8 cellular contexts compared by ENCODE assay signal in genomic region chr3:157248590-157249425, GRCh38.
DNase-seq lines count a peak whose midpoint lies in the region; ATAC-seq, FAIRE-seq and TF ChIP-seq lines count a peak whose summit lies in the region.

No MANE protein-coding gene starts in this region.

- WGBS in A549 (ENCODE audit: missing lambda C conversion rate): 32% methylated on average over 5 of the region's 5 CpGs

- TF ChIP-seq POLR2A in A549 (IDR thresholded peaks at IDR 0.05; ENCODE audit: low read length): no peak

- TF ChIP-seq EP300 in A549 (IDR thresholded peaks at IDR 0.05): no peak

- FAIRE-seq in A549 (lab: Jason Lieb, UNC) (no peak), urothelium cell line (lab: Jason Lieb, UNC) (no peak)

- no peak overlapping the region for H3K4me3 Mint-ChIP-seq in CD8-positive, alpha-beta memory T cell

- in situ Hi-C loops in brain microvascular endothelial cell (cut with HindIII; ENCODE audit: low pct_ligation_motif_present, low sequenced_read_pairs): no loop called here

- CTCF ChIA-PET in A549 (lab: Yijun Ruan, JAX): no interaction called here
- CTCF ChIA-PET in CD8-positive, alpha-beta memory T cell (lab: Charles Lee): interaction anchor here (1.0 to 1.2 kb wide), 2 partner anchors 9 to 111 kb away, joined by 3 read pairs; no protein-coding TSS in a partner anchor
- CTCF ChIA-PET in GM10248 (lab: Yijun Ruan, JAX): interaction anchor here (1.2 to 1.4 kb wide), 3 partner anchors 9 to 47 kb away, joined by 3 read pairs; no protein-coding TSS in a partner anchor

- H3K4me1 Mint-ChIP-seq in CD8-positive, alpha-beta memory T cell: peaks cover 2 to 15% (median 7%) of the 10 kb centered on the region in 3 donors

- no peaks in the 10 kb centered on the region for H3K27me3 Mint-ChIP-seq in CD8-positive, alpha-beta memory T cell

- ATAC-seq in A549: peak; percentile 66
- no peak for ATAC-seq in GM21360 (IDR thresholded peaks at IDR 0.05; ENCODE audit: unreplicated experiment)

- DNase-seq in A549 (ENCODE audit: low read depth in 1 of 2, low spot score in 1 of 2): peak; percentile 10 to 27
- peak; percentile 95 for DNase-seq in LHCN-M2 (ENCODE audit: low read depth)
- DNase-seq in brain microvascular endothelial cell: peak; percentile 83
- DNase-seq in islet precursor cell: peak; percentile 62
- peak; percentile 72 for DNase-seq in urothelium cell line (ENCODE audit: low spot score)
- no peak for DNase-seq in CD8-positive, alpha-beta memory T cell
- no peak for DNase-seq in GM10248 (ENCODE audit: extremely low spot score)

- POLR2A ChIA-PET in A549 (lab: Yijun Ruan, JAX): no interaction called here
- POLR2A ChIA-PET in CD8-positive, alpha-beta memory T cell (lab: Charles Lee): no interaction called here
- POLR2A ChIA-PET in GM10248 (lab: Yijun Ruan, JAX): interaction anchor here (0.6 kb wide), 1 partner anchor 1558 kb away, joined by 3 read pairs; no protein-coding TSS in a partner anchor

- no peak overlapping the region for H3K4me3 ChIP-seq in A549
- H3K4me3 ChIP-seq in brain microvascular endothelial cell (ENCODE audit: low read depth, low read length): no peak overlapping the region
- H3K4me3 ChIP-seq in CD8-positive, alpha-beta memory T cell (ENCODE audit: low read length): no peak overlapping the region

- H3K4me2 ChIP-seq in A549: peak overlapping the region; percentile 57

- H3K36me3 ChIP-seq in brain microvascular endothelial cell (replicated peaks): no peaks in the 10 kb centered on the region
- no peaks in the 10 kb centered on the region for H3K36me3 ChIP-seq in CD8-positive, alpha-beta memory T cell (ENCODE audit: insufficient read depth, low read length)

- no peak for TF ChIP-seq RAD21 in A549 (conservative IDR thresholded peaks at IDR 0.05 in 1 of 2, IDR thresholded peaks at IDR 0.05 in 1 of 2)

- H3K27me3 ChIP-seq in brain microvascular endothelial cell (replicated peaks): no peaks in the 10 kb centered on the region
- H3K27me3 ChIP-seq in CD8-positive, alpha-beta memory T cell (ENCODE audit: insufficient read depth, low read length, poor library complexity, severe bottlenecking): no peaks in the 10 kb centered on the region

- H3K9me3 Mint-ChIP-seq in CD8-positive, alpha-beta memory T cell: no peaks in the 10 kb centered on the region

- H3K36me3 Mint-ChIP-seq in CD8-positive, alpha-beta memory T cell: peaks cover 0 to 3% (median 3%) of the 10 kb centered on the region in 3 donors

- H3K4me1 ChIP-seq in A549: peaks cover 9% of the 10 kb centered on the region; the same call in 2 of the 3 replicates
- no peaks in the 10 kb centered on the region for H3K4me1 ChIP-seq in CD8-positive, alpha-beta memory T cell (ENCODE audit: insufficient read depth, low read length)

- TF ChIP-seq CTCF in A549 (IDR thresholded peaks at IDR 0.05) (no peak), brain microvascular endothelial cell (IDR thresholded peaks at IDR 0.05; ENCODE audit: low read depth, low read length, missing control alignments) (no peak), GM10248 (IDR thresholded peaks at IDR 0.05; ENCODE audit: control extremely low read depth, extremely low read depth, low read depth, missing control alignments) (no peak)

- no peak overlapping the region for H3K27ac Mint-ChIP-seq in CD8-positive, alpha-beta memory T cell

- no peaks in the 10 kb centered on the region for H3K9me3 ChIP-seq in A549
- H3K9me3 ChIP-seq in CD8-positive, alpha-beta memory T cell (ENCODE audit: low read length): no peaks in the 10 kb centered on the region

- peak overlapping the region in 1 of 2 experiments; percentile 46; a peak in 1 of 6 replicates for H3K27ac ChIP-seq in A549
- H3K27ac ChIP-seq in brain microvascular endothelial cell: peak overlapping the region; percentile 55
- no peak overlapping the region for H3K27ac ChIP-seq in CD8-positive, alpha-beta memory T cell (ENCODE audit: low read depth, low read length)

TF ChIP-seq in A549, 52 proteins besides CTCF, POLR2A, EP300 and RAD21:
- TF ChIP-seq MYC (IDR thresholded peaks at IDR 0.05; ENCODE audit: borderline replicate concordance, low read length) (no peak), KDM5A (IDR thresholded peaks at IDR 0.05) (no peak), FOSL2 (IDR thresholded peaks at IDR 0.05) (no peak), FOSL2 (CRISPR knock-in tag; IDR thresholded peaks at IDR 0.05) (0 out of 2 replicates have a peak, but pooled peaks have one; percentile 28)

Comparison
In these comparisons a context has a peak if more than half of its experiments do, and no peak if none do; other contexts are left out.
1. DNase-seq: peak in A549 (2 of 2), LHCN-M2 (single experiment), brain microvascular endothelial cell (single experiment), islet precursor cell (single experiment) and urothelium cell line (single experiment); none in CD8-positive, alpha-beta memory T cell (0 of 5) and GM10248 (single experiment).